ENCODE assay signal across 17 cellular contexts in the genomic region with DNA sequence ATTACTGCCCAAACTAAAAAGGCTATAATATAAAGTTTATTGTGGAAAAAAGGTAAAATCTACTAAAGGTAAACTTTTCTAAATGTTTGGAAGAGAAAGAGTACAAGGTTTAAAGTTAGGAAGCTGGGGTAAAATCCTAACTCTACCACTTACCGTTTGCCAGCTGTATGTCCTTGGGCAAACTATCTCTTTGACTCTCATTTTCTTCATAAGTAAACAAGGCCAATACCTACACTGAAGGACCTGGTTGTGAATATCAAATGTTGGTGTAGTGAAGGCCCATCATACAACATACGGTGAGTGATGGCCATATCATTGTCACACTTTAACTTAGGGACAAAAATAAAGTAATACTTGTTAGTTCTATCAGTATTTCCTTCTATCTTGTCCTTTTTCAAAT. TPM values are rescaled to one million over a fixed set of nuclear protein-coding genes. Genes with fewer than 3 reads are reported as not detected.
DNase-seq lines count a peak whose midpoint lies in the region; ATAC-seq, FAIRE-seq and TF ChIP-seq lines count a peak whose summit lies in the region.
"Had no signal": no experiment of that assay in that cellular context is flagged by ENCODE, and none has a peak within 500 bp of the region (broad histone marks: within the 10 kb centered on the region; RNA-seq: fewer than 3 reads in every experiment).

No MANE protein-coding gene starts in this region.

- CTCF ChIA-PET in HepG2 (lab: Yijun Ruan, JAX; ENCODE audit: low intra/inter-chr PET ratio, low total read pairs) = no interaction called here

- TF ChIP-seq EP300 in HepG2 (IDR thresholded peaks at IDR 0.05; ENCODE audit: low read depth in 2 of 2, low read length in 2 of 2) (no peak), HepG2 (CRISPR knock-in tag; IDR thresholded peaks at IDR 0.05; ENCODE audit: borderline replicate concordance) (no peak)

- WGBS in HepG2 (ENCODE audit: low lambda C conversion rate) = 44% methylated on average over 2 of the region's 2 CpGs

- no peaks in the 10 kb centered on the region for H3F3A ChIP-seq in DOHH2 (ENCODE audit: control insufficient read depth, insufficient read depth)

- no peak overlapping the region for H3K4me3 ChIP-seq in DOHH2 (ENCODE audit: low read length)
- no peak overlapping the region for H3K4me3 ChIP-seq in HepG2 (replicated peaks in 1 of 3; ENCODE audit: insufficient read depth in 1 of 3, low read depth in 2 of 3, low read length in 3 of 3)
- H3K4me3 ChIP-seq in MG63 = no peak overlapping the region

- H3K79me2 ChIP-seq in DOHH2 (ENCODE audit: control insufficient read depth, low read length) = peaks cover 95% of the 10 kb centered on the region
- peaks cover 60% of the 10 kb centered on the region for H3K79me2 ChIP-seq in HepG2 (ENCODE audit: insufficient read depth, low read length)

- DNase-seq in GM19239 (ENCODE audit: insufficient read length, low spot score) = no peak
- peak; percentile 11 for DNase-seq in HepG2 (ENCODE audit: low spot score)
- DNase-seq in MG63 = no peak
- no peak for DNase-seq in A172 (ENCODE audit: low spot score)
- DNase-seq: 8988T; C1 segment of cervical spinal cord; Calu3; CD4-positive, alpha-beta memory T cell; COR-L47; DMS53; DMS79 treated with DMSO at 0.1 percent for 48 hours; H7; HCEC 1CT had no signal

- H3K9ac ChIP-seq in HepG2 (ENCODE audit: insufficient read depth, low read depth, low read length) = no peak overlapping the region

- TF ChIP-seq RAD21 in HepG2 (CRISPR knock-in tag; IDR thresholded peaks at IDR 0.05) = no peak

- no peaks in the 10 kb centered on the region for H3K9me2 ChIP-seq in DOHH2 (replicated peaks; ENCODE audit: control insufficient read depth, low read length)

- H3K4me1 ChIP-seq in DOHH2 (ENCODE audit: control insufficient read depth, low read length) (peaks cover 60% of the 10 kb centered on the region), HepG2 (ENCODE audit: insufficient read depth, low read length) (peaks cover 40% of the 10 kb centered on the region)

- POLR2A ChIA-PET in HepG2 (lab: Yijun Ruan, JAX) = no interaction called here

- TF ChIP-seq POLR2A in HepG2 (IDR thresholded peaks at IDR 0.05; ENCODE audit: insufficient read depth in 1 of 2, low read depth in 2 of 2, low read length in 2 of 2) = no peak

- H3K27me3 ChIP-seq in DOHH2 (ENCODE audit: control insufficient read depth, low read length) (no peaks in the 10 kb centered on the region), HepG2 (ENCODE audit: control insufficient read depth in 1 of 2, insufficient read depth in 2 of 2, low read length in 2 of 2) (no peaks in the 10 kb centered on the region), MG63 (no peaks in the 10 kb centered on the region)

- H4K20me1 ChIP-seq in DOHH2 (ENCODE audit: control insufficient read depth, insufficient read depth, low read depth, low read length) (0 out of 2 replicates have a peak, but pooled peaks cover 5% of the 10 kb centered on the region), HepG2 (ENCODE audit: insufficient read depth, low read length) (peaks cover 15% of the 10 kb centered on the region)

- intact Hi-C loops in HepG2 (cut with micrococcal nuclease; ENCODE audit: unreplicated experiment) = no loop called here

- BruUV-seq in HepG2 (replicated peaks; lab: Mats Ljungman, UMichigan) = no TSS peak

- H3K36me3 ChIP-seq in DOHH2 (ENCODE audit: control insufficient read depth, low read length) (peaks cover 74% of the 10 kb centered on the region), HepG2 (replicated peaks in 1 of 2; ENCODE audit: control insufficient read depth in 1 of 2, insufficient read depth in 2 of 2, low read length in 2 of 2) (peaks cover 2 to 8% of the 10 kb centered on the region in 2 experiments; a peak in 2 of 5 replicates), MG63 (no peaks in the 10 kb centered on the region)

- in situ Hi-C loops in HepG2 (cut with HindIII; ENCODE audit: extremely low pct_ligation_motif_present, low pct_unique_long_range_greater_than_20kb) = no loop called here

- no peak for TF ChIP-seq CTCF in DOHH2 (IDR thresholded peaks at IDR 0.05; ENCODE audit: low read depth, low read length, poor library complexity, severe bottlenecking)
- TF ChIP-seq CTCF in HepG2 (CRISPR knock-in tag; IDR thresholded peaks at IDR 0.05) = no peak

- H3K9me3 ChIP-seq in DOHH2 (ENCODE audit: control insufficient read depth, insufficient read depth, low read length) (peaks cover 28% of the 10 kb centered on the region), HepG2 (ENCODE audit: low read length) (peaks cover 11% of the 10 kb centered on the region; the same call in 1 of the 2 replicates), MG63 (peaks cover 14% of the 10 kb centered on the region)

- H3K27ac ChIP-seq in DOHH2 (ENCODE audit: low read depth, low read length) (no peak overlapping the region), HepG2 (ENCODE audit: extremely low read length, insufficient read depth, low read length) (no peak overlapping the region)

- no peak overlapping the region for H2AFZ ChIP-seq in HepG2 (ENCODE audit: low read length)

- peak; percentile 51; the same call in 2 of the 3 replicates for ATAC-seq in HepG2
- no peak for ATAC-seq in HG03520 (IDR thresholded peaks at IDR 0.05; ENCODE audit: unreplicated experiment)

- H3K4me2 ChIP-seq in DOHH2 (ENCODE audit: low read length) (0 out of 2 replicates have a peak overlapping the region, but pooled peaks have one; percentile 9), HepG2 (ENCODE audit: low read depth, low read length) (no peak overlapping the region)

- FAIRE-seq in GM19239 (lab: Jason Lieb, UNC) (peak; percentile 64), HepG2 (lab: Jason Lieb, UNC) (no peak)
- FAIRE-seq: G401.6, H1 had no signal

TF ChIP-seq in HepG2, 621 proteins besides CTCF, POLR2A, EP300 and RAD21 (continues in another document):
- TF ChIP-seq FOXA1 (IDR thresholded peaks at IDR 0.05) = no peak
- peak; percentile 62 for TF ChIP-seq FOXA1 (CRISPR knock-in tag; IDR thresholded peaks at IDR 0.05)

RNA-seq across cellular contexts. Expression of a gene that starts 34.9 kb away (rescaled TPM):
- total RNA-seq in HepG2 (2016; rRNA removed; fragmentation: Illumina TruSeq; extraction: Trizol) = 22.0 and 25.2 TPM in 2 replicates
- total RNA-seq in HepG2 (2016; cell fraction: cytosol; rRNA removed; fragmentation: Illumina TruSeq; extraction: Trizol; ENCODE audit: low read depth) = 24.6 and 25.6 TPM in 2 replicates
- total RNA-seq in HepG2 (2016; cell fraction: insoluble cytoplasmic fraction; rRNA removed; fragmentation: Illumina TruSeq; extraction: Trizol) = 23.0 and 26.4 TPM in 2 replicates
- 16.4 and 17.3 TPM in 2 replicates for total RNA-seq in HepG2 (2016; cell fraction: membrane; rRNA removed; fragmentation: Illumina TruSeq; extraction: Trizol)
- 15.0 and 15.1 TPM in 2 replicates for total RNA-seq in HepG2 (2016; cell fraction: nucleus; rRNA removed; fragmentation: Illumina TruSeq; extraction: Trizol)
- polyA plus RNA-seq in HepG2 (2011; rRNA removed) = 10.4 and 11.3 TPM in 2 replicates
- polyA plus RNA-seq in HepG2 (2011; cell fraction: cytosol; rRNA removed) = 7.4 and 10.3 TPM in 2 replicates
- 5.7 and 7.3 TPM in 2 replicates for polyA plus RNA-seq in HepG2 (2011; cell fraction: nucleus; rRNA removed)
- polyA plus RNA-seq in HepG2 (2012) = 9.7 and 10.6 TPM in 2 replicates
- polyA plus RNA-seq in HepG2 (2016; cell fraction: cytosol; fragmentation: Illumina TruSeq; extraction: Trizol; ENCODE audit: low read depth) = 0.92 TPM in 2 replicates
- polyA plus RNA-seq in HepG2 (2016; cell fraction: insoluble cytoplasmic fraction; fragmentation: Illumina TruSeq; extraction: Trizol; ENCODE audit: low read depth) = 20.8 and 22.8 TPM in 2 replicates
- 3.6 and 3.8 TPM in 2 replicates for polyA plus RNA-seq in HepG2 (2016; cell fraction: membrane; fragmentation: Illumina TruSeq; extraction: Trizol; ENCODE audit: low read depth)
- 16.3 and 17.8 TPM in 2 replicates for polyA plus RNA-seq in HepG2 (2016; cell fraction: nucleus; fragmentation: Illumina TruSeq; extraction: Trizol; ENCODE audit: insufficient read depth, low read depth)
- polyA minus RNA-seq in HepG2 (2011; rRNA and poly(A)+ RNA removed; ENCODE audit: low replicate concordance) = 19.1 and 32.6 TPM in 2 replicates
- 13.6 and 15.4 TPM in 2 replicates for polyA minus RNA-seq in HepG2 (2011; cell fraction: cytosol; rRNA and poly(A)+ RNA removed)
- 23.0 and 24.5 TPM in 2 replicates for polyA minus RNA-seq in HepG2 (2011; cell fraction: nucleus; rRNA and poly(A)+ RNA removed)
- 10.8 and 11.4 TPM in 2 replicates for total RNA-seq in MG63 (2014; rRNA removed; shearing (Covaris generic); ENCODE audit: low replicate concordance)
- total RNA-seq in A172 (2014; rRNA removed; shearing (Covaris generic)) = 34.5 and 41.7 TPM in 2 replicates

RNA-seq across cellular contexts. Expression of a gene that starts 35.3 kb away (rescaled TPM):
- 9.9 and 10.1 TPM in 2 replicates for total RNA-seq in HepG2 (2016; rRNA removed; fragmentation: Illumina TruSeq; extraction: Trizol)
- total RNA-seq in HepG2 (2016; cell fraction: cytosol; rRNA removed; fragmentation: Illumina TruSeq; extraction: Trizol; ENCODE audit: low read depth) = 5.5 and 6.6 TPM in 2 replicates
- total RNA-seq in HepG2 (2016; cell fraction: insoluble cytoplasmic fraction; rRNA removed; fragmentation: Illumina TruSeq; extraction: Trizol) = 9.8 and 12.3 TPM in 2 replicates
- 11.8 and 13.0 TPM in 2 replicates for total RNA-seq in HepG2 (2016; cell fraction: membrane; rRNA removed; fragmentation: Illumina TruSeq; extraction: Trizol)
- total RNA-seq in HepG2 (2016; cell fraction: nucleus; rRNA removed; fragmentation: Illumina TruSeq; extraction: Trizol) = 7.3 and 8.5 TPM in 2 replicates
- 11.3 and 13.9 TPM in 2 replicates for polyA plus RNA-seq in HepG2 (2011; rRNA removed)
- polyA plus RNA-seq in HepG2 (2011; cell fraction: cytosol; rRNA removed) = 10.5 and 13.4 TPM in 2 replicates
- polyA plus RNA-seq in HepG2 (2011; cell fraction: nucleus; rRNA removed) = 3.9 and 5.8 TPM in 2 replicates
- 14.9 and 15.4 TPM in 2 replicates for polyA plus RNA-seq in HepG2 (2012)
- polyA plus RNA-seq in HepG2 (2016; cell fraction: cytosol; fragmentation: Illumina TruSeq; extraction: Trizol; ENCODE audit: low read depth) = 7.0 and 7.2 TPM in 2 replicates
- 15.7 and 16.4 TPM in 2 replicates for polyA plus RNA-seq in HepG2 (2016; cell fraction: insoluble cytoplasmic fraction; fragmentation: Illumina TruSeq; extraction: Trizol; ENCODE audit: low read depth)
- polyA plus RNA-seq in HepG2 (2016; cell fraction: membrane; fragmentation: Illumina TruSeq; extraction: Trizol; ENCODE audit: low read depth) = 12.6 and 13.2 TPM in 2 replicates
- 7.9 and 8.9 TPM in 2 replicates for polyA plus RNA-seq in HepG2 (2016; cell fraction: nucleus; fragmentation: Illumina TruSeq; extraction: Trizol; ENCODE audit: insufficient read depth, low read depth)
- 5.1 and 6.1 TPM in 2 replicates for polyA minus RNA-seq in HepG2 (2011; rRNA and poly(A)+ RNA removed; ENCODE audit: low replicate concordance)
- 6.2 and 9.6 TPM in 2 replicates for polyA minus RNA-seq in HepG2 (2011; cell fraction: cytosol; rRNA and poly(A)+ RNA removed)
- polyA minus RNA-seq in HepG2 (2011; cell fraction: nucleus; rRNA and poly(A)+ RNA removed) = 17.6 and 21.1 TPM in 2 replicates
- total RNA-seq in MG63 (2014; rRNA removed; shearing (Covaris generic); ENCODE audit: low replicate concordance) = 4.6 and 9.4 TPM in 2 replicates
- 10.9 and 16.5 TPM in 2 replicates for total RNA-seq in A172 (2014; rRNA removed; shearing (Covaris generic))
